Comparison of ENCODE assay signal across 28 cellular contexts in genomic region chr1:80629304-80629837, GRCh38.
A peak's percentile ranks its signal among the peaks of the same experiment; 100 is the strongest.
DNase-seq lines count a peak whose midpoint lies in the region; ATAC-seq lines count a peak whose summit lies in the region.
"Had no signal": no experiment of that assay in that cellular context is flagged by ENCODE, and none has a peak within 500 bp of the region (broad histone marks: within the 10 kb centered on the region; RNA-seq: fewer than 3 reads in every experiment).

No MANE protein-coding gene starts in this region.

- no peaks in the 10 kb centered on the region for H3K4me1 Mint-ChIP-seq in activated T-helper 2 cell treated with anti-CD3 and anti-CD28 coated beads, Interferon-gamma antibody, Interleukin-2, Interleukin-4, amounts not matched to agents 10 μg/mL and 5 μg/mL and 100 μg/mL, durations not matched to agents 14 hours and 24 hours and 36 hours (ENCODE audit: low read depth)
- H3K4me1 Mint-ChIP-seq: naive thymus-derived CD4-positive, alpha-beta T cell had no signal

- H3K36me3 Mint-ChIP-seq in activated T-helper 2 cell treated with anti-CD3 and anti-CD28 coated beads, Interferon-gamma antibody, Interleukin-2, Interleukin-4, amounts not matched to agents 10 μg/mL and 5 μg/mL and 100 μg/mL, durations not matched to agents 14 hours and 24 hours and 36 hours (ENCODE audit: low read depth), result no peaks in the 10 kb centered on the region
- H3K36me3 Mint-ChIP-seq: naive thymus-derived CD4-positive, alpha-beta T cell had no signal

- intact Hi-C loops in activated T-helper 2 cell treated with anti-CD3 and anti-CD28 coated beads, Interferon-gamma antibody, Interleukin-2, Interleukin-4, amounts not matched to agents 10 μg/mL and 5 μg/mL and 100 μg/mL, durations not matched to agents 14 hours and 24 hours and 36 hours (cut with micrococcal nuclease), result no loop called here

- no peak overlapping the region for H3K4me3 Mint-ChIP-seq in activated T-helper 2 cell treated with anti-CD3 and anti-CD28 coated beads, Interferon-gamma antibody, Interleukin-2, Interleukin-4, amounts not matched to agents 10 μg/mL and 5 μg/mL and 100 μg/mL, durations not matched to agents 14 hours and 24 hours and 36 hours (ENCODE audit: low read depth)
- H3K4me3 Mint-ChIP-seq: naive thymus-derived CD4-positive, alpha-beta T cell; T-helper 1 cell treated with Interleukin-12 subunit alpha and Interleukin-12 subunit beta and Interleukin-4 antibody, amounts not matched to agents 30 μg/mL and 1 μg/mL, for 36 hours had no signal

- H3K27me3 Mint-ChIP-seq in activated T-helper 2 cell treated with anti-CD3 and anti-CD28 coated beads, Interferon-gamma antibody, Interleukin-2, Interleukin-4, amounts not matched to agents 10 μg/mL and 5 μg/mL and 100 μg/mL, durations not matched to agents 14 hours and 24 hours and 36 hours (ENCODE audit: low read depth), result no peaks in the 10 kb centered on the region
- H3K27me3 Mint-ChIP-seq: naive thymus-derived CD4-positive, alpha-beta T cell had no signal

- peak; percentile 96 for ATAC-seq in GM18508 (IDR thresholded peaks at IDR 0.05; ENCODE audit: insufficient read depth, unreplicated experiment)
- ATAC-seq in GM19467 (IDR thresholded peaks at IDR 0.05; ENCODE audit: unreplicated experiment), result peak; percentile 85
- ATAC-seq in HG02763 (IDR thresholded peaks at IDR 0.05; ENCODE audit: unreplicated experiment), result peak; percentile 76
- ATAC-seq in HG03432 (IDR thresholded peaks at IDR 0.05; ENCODE audit: unreplicated experiment), result peak; percentile 85
- no peak for ATAC-seq in HG03095 (IDR thresholded peaks at IDR 0.05; ENCODE audit: unreplicated experiment)
- ATAC-seq: gastrocnemius medialis; naive thymus-derived CD4-positive, alpha-beta T cell; Panc1; right cardiac atrium had no signal

- H3K9me3 Mint-ChIP-seq in activated T-helper 2 cell treated with anti-CD3 and anti-CD28 coated beads, Interferon-gamma antibody, Interleukin-2, Interleukin-4, amounts not matched to agents 10 μg/mL and 5 μg/mL and 100 μg/mL, durations not matched to agents 14 hours and 24 hours and 36 hours, result peaks cover 25% of the 10 kb centered on the region

- DNase-seq in activated T-helper 2 cell treated with anti-CD3 and anti-CD28 coated beads, Interferon-gamma antibody, Interleukin-2, Interleukin-4, amounts not matched to agents 10 μg/mL and 5 μg/mL and 100 μg/mL, durations not matched to agents 14 hours and 24 hours and 36 hours (ENCODE audit: low spot score), result no peak
- DNase-seq in midbrain (lab: John Stamatoyannopoulos, UW), result no peak
- DNase-seq in stimulated activated CD4-positive, alpha-beta T cell treated with anti-CD3 and anti-CD28 coated beads, Interleukin-1b, Interleukin-23, amount 100 ng/mL, for 48 hours, result no peak
- DNase-seq: activated CD4-positive, alpha-beta T cell treated with anti-CD3 and anti-CD28 coated beads, Interleukin-2, amount 50 U/mL, for 4 hours; activated gamma-delta T cell; BE2C; brain microvascular endothelial cell; DMS79; effector memory CD4-positive, alpha-beta T cell; gastrocnemius medialis; GM23248; KG1; kidney glomerular epithelial cell; mesenchymal stem cell; MV-4-11; naive thymus-derived CD4-positive, alpha-beta T cell; NCI-H1930; NCI-H226; right cardiac atrium; stimulated activated CD4-positive, alpha-beta T cell treated with anti-CD3 and anti-CD28 coated beads, Interleukin-12 subunit alpha, Interleukin-12 subunit beta, amount 100 ng/mL, for 4 hours; WERI-Rb-1 had no signal

- no peak overlapping the region for H3K27ac Mint-ChIP-seq in activated T-helper 2 cell treated with anti-CD3 and anti-CD28 coated beads, Interferon-gamma antibody, Interleukin-2, Interleukin-4, amounts not matched to agents 10 μg/mL and 5 μg/mL and 100 μg/mL, durations not matched to agents 14 hours and 24 hours and 36 hours
- H3K27ac Mint-ChIP-seq: naive thymus-derived CD4-positive, alpha-beta T cell; T-helper 1 cell treated with Interleukin-12 subunit alpha and Interleukin-12 subunit beta and Interleukin-4 antibody, amounts not matched to agents 30 μg/mL and 1 μg/mL, for 36 hours had no signal
